Comparison of ENCODE assay signal across 1 cellular context in genomic region chr15:88032787-88033186, GRCh38.
TF ChIP-seq lines count a peak whose summit lies in the region.

No MANE protein-coding gene starts in this region.

TF ChIP-seq in IMR-90, 13 proteins besides CTCF, POLR2A, EP300 and RAD21:
- no peak for TF ChIP-seq CHD1 (IDR thresholded peaks at IDR 0.05; ENCODE audit: low read depth, low read length)
